Comparison of ENCODE assay signal across 8 cellular contexts in the genomic region with DNA sequence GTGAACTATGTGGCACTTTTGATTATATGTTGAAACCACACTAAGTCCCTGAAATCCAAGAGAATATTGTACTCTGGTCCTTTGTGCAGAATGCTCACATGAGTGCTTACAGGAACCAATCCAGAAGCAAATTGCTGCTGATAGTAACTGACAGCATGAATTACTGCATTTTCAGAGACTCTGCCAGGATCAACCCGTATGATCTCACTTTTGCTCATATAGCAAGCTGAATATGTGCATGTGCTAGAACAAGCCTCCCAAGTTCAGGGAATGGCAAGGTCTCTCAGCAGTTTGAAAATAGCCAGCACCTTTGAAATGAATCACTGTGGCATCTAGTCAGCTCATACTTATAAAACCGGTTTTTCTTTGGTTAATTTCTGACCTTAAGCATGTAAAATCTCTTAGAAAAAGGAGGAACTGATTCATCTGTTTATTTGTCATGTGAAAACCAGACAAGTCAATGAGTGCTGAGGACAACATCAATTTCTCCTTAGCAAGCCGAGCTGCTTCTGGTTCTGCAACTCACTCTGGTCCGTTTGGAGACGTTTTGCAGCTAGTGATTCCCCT.
A peak's percentile ranks its signal among the peaks of the same experiment; 100 is the strongest.
DNase-seq lines count a peak whose midpoint lies in the region; ATAC-seq and TF ChIP-seq lines count a peak whose summit lies in the region.

No MANE protein-coding gene starts in this region.

- H4K20me1 ChIP-seq in fibroblast of lung (ENCODE audit: control insufficient read depth, extremely low read depth, insufficient read depth, low read length): no peaks in the 10 kb centered on the region

- H3K4me2 ChIP-seq in fibroblast of lung (ENCODE audit: extremely low read depth, insufficient read depth, low read length): no peak overlapping the region

- H3K27me3 ChIP-seq in fibroblast of lung (ENCODE audit: control insufficient read depth, insufficient read depth, low read length) (no peaks in the 10 kb centered on the region), SJCRH30 (no peaks in the 10 kb centered on the region)

- DNase-seq in AG08396 (ENCODE audit: low spot score) (peak; percentile 46), fibroblast of lung (ENCODE audit: low read depth in 2 of 2) (peak; percentile 87 to 95), NCI-H82 (lab: John Stamatoyannopoulos, UW) (no peak), NCI-H2081 (lab: John Stamatoyannopoulos, UW) (no peak), SJCRH30 (no peak)
- DNase-seq in stimulated activated CD4-positive, alpha-beta T cell treated with anti-CD3 and anti-CD28 coated beads, Interleukin-4, amount 100 ng/mL, for 4 hours: no peak

- H3K4me1 ChIP-seq in fibroblast of lung (ENCODE audit: control insufficient read depth, extremely low read depth, insufficient read depth, low read length): peaks cover 4% of the 10 kb centered on the region
- H3K4me1 ChIP-seq in SJCRH30: no peaks in the 10 kb centered on the region

- no peaks in the 10 kb centered on the region for H3K36me3 ChIP-seq in fibroblast of lung (ENCODE audit: control insufficient read depth, insufficient read depth, low read length)
- no peaks in the 10 kb centered on the region for H3K36me3 ChIP-seq in SJCRH30

- H3K27ac ChIP-seq in fibroblast of lung (ENCODE audit: insufficient read depth, low read length): no peak overlapping the region
- H3K27ac ChIP-seq in SJCRH30: no peak overlapping the region

- no peak overlapping the region for H2AFZ ChIP-seq in fibroblast of lung (ENCODE audit: low read length)

- no peaks in the 10 kb centered on the region for H3K79me2 ChIP-seq in fibroblast of lung (ENCODE audit: control insufficient read depth, insufficient read depth, low read length)

- TF ChIP-seq CTCF in fibroblast of lung (conservative IDR thresholded peaks at IDR 0.05 in 1 of 2, IDR thresholded peaks at IDR 0.05 in 1 of 2; ENCODE audit: low read depth in 1 of 2, low read length in 2 of 2): no peak

- ATAC-seq in GM19452 (IDR thresholded peaks at IDR 0.05; ENCODE audit: unreplicated experiment) (peak; percentile 87), HG03457 (IDR thresholded peaks at IDR 0.05; ENCODE audit: unreplicated experiment) (peak; percentile 50)

- H3K4me3 ChIP-seq in fibroblast of lung (replicated peaks in 1 of 4; ENCODE audit: control extremely low read depth in 1 of 4, insufficient read depth in 1 of 4, low read depth in 3 of 4, low read length in 4 of 4): no peak overlapping the region
- H3K4me3 ChIP-seq in SJCRH30: no peak overlapping the region

- no peaks in the 10 kb centered on the region for H3K9me3 ChIP-seq in fibroblast of lung (ENCODE audit: control insufficient read depth, insufficient read depth, low read depth, low read length)
- no peaks in the 10 kb centered on the region for H3K9me3 ChIP-seq in SJCRH30 (replicated peaks)

- H3K9ac ChIP-seq in fibroblast of lung (ENCODE audit: insufficient read depth, low read length): no peak overlapping the region

Comparison
In these comparisons a context has a peak if more than half of its experiments do, and no peak if none do; other contexts are left out.
1. DNase-seq: peak in AG08396 (single experiment) and fibroblast of lung (2 of 2); none in stimulated activated CD4-positive, alpha-beta T cell treated with anti-CD3 and anti-CD28 coated beads, Interleukin-4, amount 100 ng/mL, for 4 hours (0 of 2), NCI-H82 (single experiment), NCI-H2081 (0 of 2) and SJCRH30 (0 of 2).